In the genomic region with DNA sequence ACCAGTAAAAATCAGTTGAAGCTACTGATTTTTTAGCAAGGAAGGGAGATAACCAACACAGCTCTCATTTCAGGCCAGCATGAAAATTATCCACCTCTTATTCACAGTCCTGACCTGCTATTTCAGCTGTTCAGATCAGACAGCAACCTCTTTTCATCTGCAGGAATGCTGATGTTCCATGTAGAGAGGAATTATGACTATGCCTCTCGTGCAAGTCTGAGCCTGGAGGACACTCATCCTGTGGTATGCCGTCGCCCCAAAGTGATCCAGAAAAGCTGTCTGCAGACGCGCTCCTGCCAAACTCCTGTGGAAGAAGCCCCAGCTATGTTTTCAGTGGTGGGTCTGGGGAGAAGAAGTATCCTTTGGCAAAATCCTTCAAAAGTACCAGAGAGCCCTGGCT, we compare ENCODE assay signal across 25 cellular contexts.
DNase-seq lines count a peak whose midpoint lies in the region; TF ChIP-seq lines count a peak whose summit lies in the region.
"Had no signal": no experiment of that assay in that cellular context is flagged by ENCODE, and none has a peak within 500 bp of the region (broad histone marks: within the 10 kb centered on the region; RNA-seq: fewer than 3 reads in every experiment).

No MANE protein-coding gene starts in this region.

- H3K36me3 ChIP-seq in breast epithelium = no peaks in the 10 kb centered on the region
- H3K36me3 ChIP-seq in spleen = no peaks in the 10 kb centered on the region
- H3K36me3 ChIP-seq in tibial nerve = no peaks in the 10 kb centered on the region
- H3K36me3 ChIP-seq: BLaER1 treated with 17β-estradiol and CSF1 and Interleukin-3, amounts not matched to agents 10 nM and 100 nM; gastrocnemius medialis; stomach; transverse colon had no signal

- peak; percentile 25 for DNase-seq in MCF 10A (ENCODE audit: unreplicated experiment)
- DNase-seq in breast epithelium (ENCODE audit: low spot score in 2 of 2) = no peak
- peak; percentile 41 for DNase-seq in astrocyte of the hippocampus (ENCODE audit: low read depth, low spot score)
- peak; percentile 72 for DNase-seq in iris pigment epithelial cell (ENCODE audit: low read depth)
- DNase-seq in spleen = peak; percentile 25
- DNase-seq in tibial nerve (ENCODE audit: low spot score in 2 of 2) = no peak
- DNase-seq in NCI-H1105 (lab: John Stamatoyannopoulos, UW) = no peak
- DNase-seq in foreskin melanocyte = no peak
- DNase-seq: activated CD8-positive, alpha-beta T cell treated with anti-CD3 and anti-CD28 coated beads for 36 hours; activated effector memory CD4-positive, alpha-beta T cell treated with anti-CD3 and anti-CD28 coated beads, Interleukin-2, amount 50 U/mL, for 16 hours; activated naive CD8-positive, alpha-beta T cell treated with anti-CD3 and anti-CD28 coated beads, Interleukin-2, amount 50 U/mL, for 24 hours; activated T-cell treated with anti-CD3 and anti-CD28 coated beads for 4 hours; dermis blood vessel endothelial cell; gastrocnemius medialis; H7; hippocampal formation; NCI-H1694; NCI-H526; nucleus accumbens; retina; stomach; transverse colon had no signal

- CTCF ChIA-PET in MCF 10A (lab: Yijun Ruan, JAX) = no interaction called here

- H3K4me1 ChIP-seq in breast epithelium (no peaks in the 10 kb centered on the region), spleen (no peaks in the 10 kb centered on the region), tibial nerve (no peaks in the 10 kb centered on the region)
- H3K4me1 ChIP-seq: BLaER1 treated with 17β-estradiol and CSF1 and Interleukin-3, amounts not matched to agents 10 nM and 100 nM; gastrocnemius medialis; stomach; transverse colon had no signal

- TF ChIP-seq CTCF in MCF 10A (IDR thresholded peaks at IDR 0.05; ENCODE audit: unreplicated experiment) = no peak
- TF ChIP-seq CTCF in breast epithelium (IDR thresholded peaks at IDR 0.05) = no peak
- no peak for TF ChIP-seq CTCF in spleen (IDR thresholded peaks at IDR 0.05 in 8 of 11, conservative IDR thresholded peaks at IDR 0.05 in 3 of 11)
- TF ChIP-seq CTCF in tibial nerve (IDR thresholded peaks at IDR 0.05) = no peak

- no peak overlapping the region for H3K4me3 ChIP-seq in breast epithelium
- H3K4me3 ChIP-seq in spleen = no peak overlapping the region
- H3K4me3 ChIP-seq in tibial nerve = no peak overlapping the region
- H3K4me3 ChIP-seq: BLaER1 treated with 17β-estradiol and CSF1 and Interleukin-3, amounts not matched to agents 10 nM and 100 nM; gastrocnemius medialis; K562; stomach; transverse colon had no signal

- no peaks in the 10 kb centered on the region for H3K27me3 ChIP-seq in breast epithelium
- no peaks in the 10 kb centered on the region for H3K27me3 ChIP-seq in spleen (replicated peaks in 1 of 7)
- no peaks in the 10 kb centered on the region for H3K27me3 ChIP-seq in tibial nerve
- H3K27me3 ChIP-seq: BLaER1 treated with 17β-estradiol and CSF1 and Interleukin-3, amounts not matched to agents 10 nM and 100 nM; gastrocnemius medialis; stomach; transverse colon had no signal

- 80 to 89% (median 85%) methylated on average over 5 of the region's 5 CpGs for WGBS in spleen, 5 donors
- WGBS in tibial nerve, 2 donors = 85 to 88% methylated on average over 5 of the region's 5 CpGs

- TF ChIP-seq EP300 in tibial nerve (IDR thresholded peaks at IDR 0.05) = no peak

- no peak for TF ChIP-seq POLR2A in breast epithelium (IDR thresholded peaks at IDR 0.05)
- no peak for TF ChIP-seq POLR2A in spleen (IDR thresholded peaks at IDR 0.05)
- no peak for TF ChIP-seq POLR2A in tibial nerve (IDR thresholded peaks at IDR 0.05)

- BruUV-seq in MCF 10A (replicated peaks; lab: Mats Ljungman, UMichigan) = no TSS peak

- H3K27ac ChIP-seq in breast epithelium (no peak overlapping the region), spleen (no peak overlapping the region), tibial nerve (no peak overlapping the region)
- H3K27ac ChIP-seq: 22Rv1; BLaER1 treated with 17β-estradiol and CSF1 and Interleukin-3, amounts not matched to agents 10 nM and 100 nM; gastrocnemius medialis; stomach; transverse colon had no signal

- no peak overlapping the region for H3K27ac Mint-ChIP-seq in MCF 10A (ENCODE audit: low read depth, unreplicated experiment)
- H3K27ac Mint-ChIP-seq: activated CD8-positive, alpha-beta T cell treated with anti-CD3 and anti-CD28 coated beads for 36 hours; activated naive CD8-positive, alpha-beta T cell treated with anti-CD3 and anti-CD28 coated beads, Interleukin-2, amount 50 U/mL, for 24 hours had no signal

- H3K9me3 ChIP-seq in breast epithelium (no peaks in the 10 kb centered on the region), spleen (peaks cover 0 to 21% (median 5%) of the 10 kb centered on the region in 8 donors), tibial nerve (no peaks in the 10 kb centered on the region)
- H3K9me3 ChIP-seq: gastrocnemius medialis had no signal

- no peak overlapping the region for H3K4me3 Mint-ChIP-seq in MCF 10A (ENCODE audit: unreplicated experiment)
- H3K4me3 Mint-ChIP-seq: activated CD8-positive, alpha-beta T cell treated with anti-CD3 and anti-CD28 coated beads for 36 hours; activated naive CD8-positive, alpha-beta T cell treated with anti-CD3 and anti-CD28 coated beads, Interleukin-2, amount 50 U/mL, for 24 hours had no signal

- H3K27me3 Mint-ChIP-seq in MCF 10A (ENCODE audit: insufficient read depth, unreplicated experiment) = no peaks in the 10 kb centered on the region
- H3K27me3 Mint-ChIP-seq: activated CD8-positive, alpha-beta T cell treated with anti-CD3 and anti-CD28 coated beads for 36 hours; activated naive CD8-positive, alpha-beta T cell treated with anti-CD3 and anti-CD28 coated beads, Interleukin-2, amount 50 U/mL, for 24 hours had no signal

- peaks cover 21% of the 10 kb centered on the region for H3K4me1 Mint-ChIP-seq in MCF 10A (ENCODE audit: insufficient read depth, unreplicated experiment)
- H3K4me1 Mint-ChIP-seq: activated naive CD8-positive, alpha-beta T cell treated with anti-CD3 and anti-CD28 coated beads, Interleukin-2, amount 50 U/mL, for 24 hours had no signal

- no peaks in the 10 kb centered on the region for H3K36me3 Mint-ChIP-seq in MCF 10A (ENCODE audit: insufficient read depth, unreplicated experiment)

- no peaks in the 10 kb centered on the region for H3K9me3 Mint-ChIP-seq in MCF 10A (ENCODE audit: unreplicated experiment)

- POLR2A ChIA-PET in MCF 10A (lab: Yijun Ruan, JAX) = interaction anchor here (0.6 to 0.9 kb wide), 4 partner anchors 8 to 165 kb away, joined by 3 read pairs; no protein-coding TSS in a partner anchor

- intact Hi-C loops in MCF 10A (cut with micrococcal nuclease) (no loop called here), breast epithelium (cut with DNase I; ENCODE audit: low total_unique reads) (no loop called here), spleen (cut with DNase I; ENCODE audit: low total_unique reads) (no loop called here)

Comparison
In these comparisons a context has a peak if more than half of its experiments do, and no peak if none do; other contexts are left out.
1. DNase-seq: peak in MCF 10A (single experiment), astrocyte of the hippocampus (single experiment), iris pigment epithelial cell (single experiment) and spleen (single experiment); none in breast epithelium (0 of 2), tibial nerve (0 of 2), NCI-H1105 (single experiment) and foreskin melanocyte (single experiment).